In the genomic region with DNA sequence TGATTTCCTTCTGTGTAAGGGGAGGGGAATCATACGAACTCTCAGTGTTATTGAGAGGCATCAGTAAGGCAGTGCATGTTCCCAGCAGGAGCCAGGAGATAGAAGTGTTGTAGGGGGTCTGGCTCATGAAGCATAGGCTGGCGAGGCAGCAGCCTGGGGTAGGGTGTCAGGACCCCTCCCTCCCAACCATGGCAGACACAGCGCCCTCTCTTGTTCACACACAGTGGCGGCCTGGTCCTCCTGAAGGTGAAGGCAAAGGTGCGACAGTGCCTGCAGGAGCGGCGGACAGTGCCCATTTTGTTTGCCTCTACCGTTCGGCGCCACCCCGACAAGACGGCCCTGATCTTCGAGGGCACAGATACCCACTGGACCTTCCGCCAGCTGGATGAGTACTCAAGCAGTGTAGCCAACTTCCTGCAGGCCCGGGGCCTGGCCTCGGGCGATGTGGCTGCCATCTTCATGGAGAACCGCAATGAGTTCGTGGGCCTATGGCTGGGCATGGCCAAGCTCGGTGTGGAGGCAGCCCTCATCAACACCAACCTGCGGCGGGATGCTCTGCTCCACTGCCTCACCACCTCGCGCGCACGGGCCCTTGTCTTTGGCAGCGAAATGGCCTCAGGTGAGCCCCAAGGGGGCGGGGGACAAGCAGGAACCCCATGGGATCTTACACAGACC, we compare ENCODE assay signal across 30 cellular contexts.
"Had no signal": no experiment of that assay in that cellular context is flagged by ENCODE, and none has a peak within 500 bp of the region (broad histone marks: within the 10 kb centered on the region; RNA-seq: fewer than 3 reads in every experiment).

No MANE protein-coding gene starts in this region.

- H3K27ac ChIP-seq: adrenal gland, body of pancreas, cardiac muscle cell, colonic mucosa, pancreas, prostate gland, tibial nerve had no signal

- H3K4me3 ChIP-seq: adrenal gland, body of pancreas, cardiac muscle cell, colonic mucosa, pancreas, prostate gland, smooth muscle cell, tibial nerve had no signal

- H3K36me3 Mint-ChIP-seq: naive B cell had no signal

- DNase-seq: activated CD4-positive, alpha-beta T cell treated with anti-CD3 and anti-CD28 coated beads for 4 hours; activated CD4-positive, alpha-beta T cell treated with anti-CD3 and anti-CD28 coated beads, Interleukin-2, amount 50 U/mL, for 48 hours; activated CD8-positive, alpha-beta memory T cell treated with anti-CD3 and anti-CD28 coated beads for 24 hours; activated effector memory CD4-positive, alpha-beta T cell treated with anti-CD3 and anti-CD28 coated beads, Interleukin-2, amount 50 U/mL, for 16 hours; activated naive CD4-positive, alpha-beta T cell treated with anti-CD3 and anti-CD28 coated beads for 36 hours; activated naive CD8-positive, alpha-beta T cell treated with anti-CD3 and anti-CD28 coated beads for 36 hours; adrenal gland; aorta; body of pancreas; cerebellar nuclear complex; colonic mucosa; effector CD8-positive, alpha-beta T cell; foreskin fibroblast; head of caudate nucleus; islet precursor cell; left colon; mammary epithelial cell; naive B cell; nucleus accumbens; pancreas; retina; stimulated activated CD4-positive, alpha-beta T cell treated with anti-CD3 and anti-CD28 coated beads, Interleukin-15, amount 100 ng/mL, for 24 hours; stimulated activated CD4-positive, alpha-beta T cell treated with anti-CD3 and anti-CD28 coated beads, Interleukin-2, amount 100 ng/mL, for 24 hours; stimulated activated naive CD4-positive, alpha-beta T cell; T-helper 1 cell had no signal

- H3K4me3 Mint-ChIP-seq: activated naive CD4-positive, alpha-beta T cell treated with anti-CD3 and anti-CD28 coated beads for 36 hours; activated naive CD8-positive, alpha-beta T cell treated with anti-CD3 and anti-CD28 coated beads for 36 hours; T-helper 2 cell treated with Interferon-gamma antibody and Interleukin-4, amounts not matched to agents 5 μg/mL and 100 μg/mL, for 36 hours had no signal

- H3K27me3 ChIP-seq: adrenal gland, body of pancreas, cardiac muscle cell, colonic mucosa, pancreas, tibial nerve had no signal

- H3K9me3 ChIP-seq: adrenal gland, body of pancreas, colonic mucosa, pancreas, prostate gland, tibial nerve had no signal

- H3K27me3 Mint-ChIP-seq: activated naive CD8-positive, alpha-beta T cell treated with anti-CD3 and anti-CD28 coated beads for 36 hours; naive B cell had no signal

- H3K4me2 ChIP-seq: smooth muscle cell had no signal

- H3K27ac Mint-ChIP-seq: activated naive CD4-positive, alpha-beta T cell treated with anti-CD3 and anti-CD28 coated beads for 36 hours; activated naive CD8-positive, alpha-beta T cell treated with anti-CD3 and anti-CD28 coated beads for 36 hours; naive B cell; T-helper 2 cell treated with Interferon-gamma antibody and Interleukin-4, amounts not matched to agents 5 μg/mL and 100 μg/mL, for 36 hours had no signal

- H3K9me3 Mint-ChIP-seq: activated naive CD4-positive, alpha-beta T cell treated with anti-CD3 and anti-CD28 coated beads for 36 hours; activated naive CD8-positive, alpha-beta T cell treated with anti-CD3 and anti-CD28 coated beads for 36 hours; naive B cell; T-helper 2 cell treated with Interferon-gamma antibody and Interleukin-4, amounts not matched to agents 5 μg/mL and 100 μg/mL, for 36 hours had no signal

- H3K36me3 ChIP-seq: prostate gland had no signal

- H3K4me1 ChIP-seq: colonic mucosa, prostate gland had no signal

- ATAC-seq: body of pancreas, left colon, pancreas had no signal
